26 cellular contexts compared by ENCODE assay signal in genomic region chr1:35773711-35774110, GRCh38. TPM values are rescaled to one million over a fixed set of nuclear protein-coding genes. Genes with fewer than 3 reads are reported as not detected.
DNase-seq lines count a peak whose midpoint lies in the region; ATAC-seq, FAIRE-seq and TF ChIP-seq lines count a peak whose summit lies in the region.
"Had no signal": no experiment of that assay in that cellular context is flagged by ENCODE, and none has a peak within 500 bp of the region (broad histone marks: within the 10 kb centered on the region; RNA-seq: fewer than 3 reads in every experiment).

No MANE protein-coding gene starts in this region.

- H3K9me3 Mint-ChIP-seq in natural killer cell = no peaks in the 10 kb centered on the region
- H3K9me3 Mint-ChIP-seq: CD14-positive monocyte; CD4-positive, alpha-beta memory T cell; CD4-positive, CD25-positive, alpha-beta regulatory T cell; CD8-positive, alpha-beta memory T cell had no signal

- FAIRE-seq in bronchial epithelial cell (lab: Jason Lieb, UNC) = no peak
- FAIRE-seq: A549, GM12878, GM12892, GM18507 had no signal

- no peak for ATAC-seq in natural killer cell
- ATAC-seq: A549, GM12878 had no signal

- H3K4me3 ChIP-seq in bronchial epithelial cell (ENCODE audit: low read depth, low read length) (no peak overlapping the region), epithelial cell of esophagus (ENCODE audit: low read length) (no peak overlapping the region)
- H3K4me3 ChIP-seq: A549, BLaER1, GM12878 had no signal

- no peak for TF ChIP-seq CTCF in bronchial epithelial cell (IDR thresholded peaks at IDR 0.05; ENCODE audit: insufficient read depth, low read length, severe bottlenecking)
- TF ChIP-seq CTCF in epithelial cell of esophagus (IDR thresholded peaks at IDR 0.05; ENCODE audit: insufficient read depth, low read depth, low read length, missing control alignments) = no peak
- TF ChIP-seq CTCF in natural killer cell (IDR thresholded peaks at IDR 0.05) = no peak

- peak; percentile 57 for DNase-seq in bronchial epithelial cell (ENCODE audit: low read depth)
- peak; percentile 21 to 61 for DNase-seq in dermis microvascular lymphatic vessel endothelial cell (ENCODE audit: low read depth in 2 of 2)
- peak; percentile 39 for DNase-seq in epithelial cell of esophagus (ENCODE audit: low read depth)
- peak; percentile 3 to 33 for DNase-seq in lung microvascular endothelial cell (ENCODE audit: low read depth in 2 of 2)
- DNase-seq in occipital lobe (lab: John Stamatoyannopoulos, UW) = no peak
- DNase-seq in NCI-H774 (lab: John Stamatoyannopoulos, UW) = no peak
- no peak for DNase-seq in natural killer cell
- DNase-seq: BE2C; C1 segment of cervical spinal cord; CD4-positive, alpha-beta memory T cell; CD8-positive, alpha-beta memory T cell; COR-L47; DMS 273 treated with DMSO at 0.1 percent for 48 hours; DMS153; DMS53; DMS79; DND-41; EL; GDM1 had no signal

- intact Hi-C loops in natural killer cell (cut with micrococcal nuclease) = loop anchor here (1.0 to 5.0 kb wide), 4 partner anchors 46 to 986 kb away; no protein-coding TSS in a partner anchor

- no peak overlapping the region for H3K4me3 Mint-ChIP-seq in natural killer cell
- H3K4me3 Mint-ChIP-seq: CD8-positive, alpha-beta memory T cell had no signal

- H3K27ac Mint-ChIP-seq in natural killer cell = no peak overlapping the region
- H3K27ac Mint-ChIP-seq: CD14-positive monocyte; CD4-positive, CD25-positive, alpha-beta regulatory T cell had no signal

- peaks cover 5 to 7% of the 10 kb centered on the region in 2 donors for H3K4me1 Mint-ChIP-seq in natural killer cell

- no peaks in the 10 kb centered on the region for H3K36me3 Mint-ChIP-seq in natural killer cell
- H3K36me3 Mint-ChIP-seq: CD14-positive monocyte; CD4-positive, CD25-positive, alpha-beta regulatory T cell had no signal

- H3K27me3 Mint-ChIP-seq in natural killer cell (ENCODE audit: low read depth in 2 of 2) = no peaks in the 10 kb centered on the region
- H3K27me3 Mint-ChIP-seq: CD4-positive, alpha-beta memory T cell; CD4-positive, CD25-positive, alpha-beta regulatory T cell; CD8-positive, alpha-beta memory T cell had no signal

- H3K36me3 ChIP-seq in bronchial epithelial cell (ENCODE audit: control insufficient read depth, insufficient read depth, low read length) = no peaks in the 10 kb centered on the region
- H3K36me3 ChIP-seq: BE2C, BLaER1 had no signal

- no peaks in the 10 kb centered on the region for H3K27me3 ChIP-seq in bronchial epithelial cell (ENCODE audit: control insufficient read depth, insufficient read depth, low read length)
- H3K27me3 ChIP-seq: BE2C, BLaER1 had no signal

RNA-seq across cellular contexts. Expression of gene CLSPN, which starts 3.9 kb away (rescaled TPM):
- 0.26 and 0.38 TPM in 2 replicates for total RNA-seq in bronchial epithelial cell
- 7.1 and 16.3 TPM in 2 replicates for total RNA-seq in dermis microvascular lymphatic vessel endothelial cell
- 3.0 and 7.6 TPM in 2 replicates for total RNA-seq in lung microvascular endothelial cell
- 10.9 TPM for total RNA-seq in occipital lobe
- total RNA-seq in natural killer cell = 1 to 10 TPM; 1.9 to 4.9 (median 2.4) TPM

RNA-seq across cellular contexts. Expression of gene AGO4, which starts 34.1 kb away (rescaled TPM):
- total RNA-seq in bronchial epithelial cell (14.0 and 19.2 TPM in 2 replicates), dermis microvascular lymphatic vessel endothelial cell (28.0 and 42.9 TPM in 2 replicates), lung microvascular endothelial cell (22.4 and 37.9 TPM in 2 replicates), occipital lobe (102 TPM), natural killer cell (10 to 100 TPM; 21.8 to 32.0 (median 31.7) TPM)

RNA-seq across cellular contexts. Expression of gene C1orf216, which starts 55.0 kb away (rescaled TPM):
- total RNA-seq in bronchial epithelial cell = 4.1 and 6.3 TPM in 2 replicates
- 12.6 and 22.0 TPM in 2 replicates for total RNA-seq in dermis microvascular lymphatic vessel endothelial cell
- total RNA-seq in lung microvascular endothelial cell = 12.2 and 17.1 TPM in 2 replicates
- total RNA-seq in occipital lobe = 73.0 TPM
- 10 to 100 TPM in 2 of 3 donors, 1 to 10 TPM in 1; 8.0 to 14.1 (median 13.0) TPM for total RNA-seq in natural killer cell

Comparison
In these comparisons a context has a peak if more than half of its experiments do, and no peak if none do; other contexts are left out.
1. DNase-seq: peak in bronchial epithelial cell (single experiment), dermis microvascular lymphatic vessel endothelial cell (2 of 2), epithelial cell of esophagus (single experiment) and lung microvascular endothelial cell (2 of 2); none in occipital lobe (single experiment), NCI-H774 (single experiment) and natural killer cell (single experiment).